ENCODE assay signal across 21 cellular contexts in genomic region chr12:130438243-130438620, GRCh38.
"Had no signal": no experiment of that assay in that cellular context is flagged by ENCODE, and none has a peak within 500 bp of the region (broad histone marks: within the 10 kb centered on the region; RNA-seq: fewer than 3 reads in every experiment).

No MANE protein-coding gene starts in this region.

- H3K27me3 Mint-ChIP-seq: central memory CD8-positive, alpha-beta T cell; effector memory CD8-positive, alpha-beta T cell; progenitor cell of endocrine pancreas; stimulated activated naive B cell treated with anti-CD40 and anti-IgM and Interleukin-4, amounts not matched to agents 10 μg/mL and 1 μg/mL and 100 μg/mL, for 72 hours; stimulated activated naive CD8-positive, alpha-beta T cell treated with anti-CD3 and anti-CD28 coated beads, Interleukin-15, amount 100 ng/mL, for 72 hours had no signal

- H3K9me3 ChIP-seq: gastrocnemius medialis, mucosa of descending colon, ovary, thoracic aorta, transverse colon had no signal

- H3K9me3 Mint-ChIP-seq: central memory CD8-positive, alpha-beta T cell had no signal

- H3K27me3 ChIP-seq: esophagus muscularis mucosa, gastrocnemius medialis, ovary, transverse colon had no signal

- DNase-seq: effector memory CD8-positive, alpha-beta T cell; gastrocnemius medialis; heart right ventricle; hypothalamus; left ventricle myocardium inferior; mammary epithelial cell; natural killer cell; stimulated activated CD4-positive, alpha-beta T cell treated with anti-CD3 and anti-CD28 coated beads, Interleukin-2, amount 100 ng/mL, for 24 hours; stimulated activated CD4-positive, alpha-beta T cell treated with anti-CD3 and anti-CD28 coated beads, Interleukin-4, amount 100 ng/mL, for 4 hours; stimulated activated naive B cell treated with anti-CD40 and anti-IgM and Interleukin-4, amounts not matched to agents 10 μg/mL and 1 μg/mL and 100 μg/mL, for 72 hours; stimulated activated naive CD8-positive, alpha-beta T cell treated with anti-CD3 and anti-CD28 coated beads, Interleukin-15, amount 100 ng/mL, for 72 hours; transverse colon had no signal

- H3K4me1 ChIP-seq: esophagus muscularis mucosa, gastrocnemius medialis, heart right ventricle, left ventricle myocardium inferior, transverse colon had no signal

- H3K36me3 Mint-ChIP-seq: natural killer cell; stimulated activated naive B cell treated with anti-CD40 and anti-IgM and Interleukin-4, amounts not matched to agents 10 μg/mL and 1 μg/mL and 100 μg/mL, for 72 hours had no signal

- ATAC-seq: effector memory CD8-positive, alpha-beta T cell; gastrocnemius medialis; heart right ventricle; mucosa of descending colon; natural killer cell; right cardiac atrium; stimulated activated naive B cell treated with anti-CD40 and anti-IgM and Interleukin-4, amounts not matched to agents 10 μg/mL and 1 μg/mL and 100 μg/mL, for 72 hours; stimulated activated naive CD8-positive, alpha-beta T cell treated with anti-CD3 and anti-CD28 coated beads, Interleukin-15, amount 100 ng/mL, for 72 hours had no signal

- H3K4me3 ChIP-seq: esophagus muscularis mucosa, gastrocnemius medialis, heart right ventricle, left ventricle myocardium inferior, mucosa of descending colon, ovary, thoracic aorta, transverse colon had no signal

- H3K27ac Mint-ChIP-seq: effector memory CD8-positive, alpha-beta T cell; natural killer cell; progenitor cell of endocrine pancreas; stimulated activated naive B cell treated with anti-CD40 and anti-IgM and Interleukin-4, amounts not matched to agents 10 μg/mL and 1 μg/mL and 100 μg/mL, for 72 hours; stimulated activated naive CD8-positive, alpha-beta T cell treated with anti-CD3 and anti-CD28 coated beads, Interleukin-15, amount 100 ng/mL, for 72 hours had no signal

- H3K4me3 Mint-ChIP-seq: central memory CD8-positive, alpha-beta T cell; effector memory CD8-positive, alpha-beta T cell; natural killer cell; neural crest cell; stimulated activated naive B cell treated with anti-CD40 and anti-IgM and Interleukin-4, amounts not matched to agents 10 μg/mL and 1 μg/mL and 100 μg/mL, for 72 hours; stimulated activated naive CD8-positive, alpha-beta T cell treated with anti-CD3 and anti-CD28 coated beads, Interleukin-15, amount 100 ng/mL, for 72 hours had no signal

- H3K4me1 Mint-ChIP-seq: central memory CD8-positive, alpha-beta T cell; natural killer cell; neural crest cell; stimulated activated naive B cell treated with anti-CD40 and anti-IgM and Interleukin-4, amounts not matched to agents 10 μg/mL and 1 μg/mL and 100 μg/mL, for 72 hours; stimulated activated naive CD8-positive, alpha-beta T cell treated with anti-CD3 and anti-CD28 coated beads, Interleukin-15, amount 100 ng/mL, for 72 hours had no signal

- H3K36me3 ChIP-seq: esophagus muscularis mucosa, gastrocnemius medialis, heart right ventricle, left ventricle myocardium inferior, ovary, thoracic aorta, transverse colon had no signal

- H3K27ac ChIP-seq: epithelial cell of prostate, esophagus muscularis mucosa, gastrocnemius medialis, heart right ventricle, left ventricle myocardium inferior, ovary, thoracic aorta, transverse colon had no signal
